In genomic region chr3:159209459-159209858, GRCh38 we compare ENCODE assay signal across 30 cellular contexts.
"Had no signal": no experiment of that assay in that cellular context is flagged by ENCODE, and none has a peak within 500 bp of the region (broad histone marks: within the 10 kb centered on the region; RNA-seq: fewer than 3 reads in every experiment).

No MANE protein-coding gene starts in this region.

- H3K79me2 ChIP-seq: parathyroid adenoma had no signal

- H3K9me3 ChIP-seq: ovary, psoas muscle, right lobe of liver, sigmoid colon, suprapubic skin, testis, tibial artery, upper lobe of right lung, uterus had no signal

- H3K27me3 Mint-ChIP-seq: naive B cell; natural killer cell treated with Interleukin-12 subunit alpha and Interleukin-12 subunit beta and Interleukin-15 and Interleukin-18, amount 100 ng/mL, for 72 hours; progenitor cell of endocrine pancreas had no signal

- H3K4me3 Mint-ChIP-seq: naive B cell; naive thymus-derived CD8-positive, alpha-beta T cell; natural killer cell treated with Interleukin-12 subunit alpha and Interleukin-12 subunit beta and Interleukin-15 and Interleukin-18, amount 100 ng/mL, for 72 hours; nephron progenitor cell; neural crest cell; stimulated activated effector memory CD8-positive, alpha-beta T cell treated with anti-CD3 and anti-CD28 coated beads, Interleukin-12 subunit alpha, Interleukin-12 subunit beta, amount 100 ng/mL, for 72 hours; stimulated activated naive CD8-positive, alpha-beta T cell treated with anti-CD3 and anti-CD28 coated beads, Interleukin-15, amount 100 ng/mL, for 72 hours; type B pancreatic cell had no signal

- H3K4me3 ChIP-seq: ovary, psoas muscle, right lobe of liver, sigmoid colon, suprapubic skin, testis, tibial artery, upper lobe of right lung, uterus had no signal

- H3K36me3 Mint-ChIP-seq: naive thymus-derived CD8-positive, alpha-beta T cell; natural killer cell treated with Interleukin-12 subunit alpha and Interleukin-12 subunit beta and Interleukin-15 and Interleukin-18, amount 100 ng/mL, for 72 hours; stimulated activated effector memory CD8-positive, alpha-beta T cell treated with anti-CD3 and anti-CD28 coated beads, Interleukin-12 subunit alpha, Interleukin-12 subunit beta, amount 100 ng/mL, for 72 hours; type B pancreatic cell had no signal

- H2AFZ ChIP-seq: parathyroid adenoma had no signal

- H3K27ac ChIP-seq: ovary, parathyroid adenoma, psoas muscle, right lobe of liver, sigmoid colon, suprapubic skin, testis, tibial artery, upper lobe of right lung, uterus had no signal

- H3K27me3 ChIP-seq: ovary, right lobe of liver, sigmoid colon, suprapubic skin, testis, tibial artery, upper lobe of right lung, uterus had no signal

- H3K9ac ChIP-seq: parathyroid adenoma had no signal

- DNase-seq: naive B cell; naive thymus-derived CD8-positive, alpha-beta T cell; nephron progenitor cell; occipital lobe; ovary; posterior cingulate gyrus; psoas muscle; right cardiac atrium; right lobe of liver; sigmoid colon; small intestine; stimulated activated CD4-positive, alpha-beta T cell treated with anti-CD3 and anti-CD28 coated beads, Interleukin-15, amount 100 ng/mL, for 24 hours; stimulated activated CD4-positive, alpha-beta T cell treated with anti-CD3 and anti-CD28 coated beads, Interleukin-2, amount 100 ng/mL, for 24 hours; stimulated activated CD4-positive, alpha-beta T cell treated with anti-CD3 and anti-CD28 coated beads, Interleukin-2, amount 100 ng/mL, for 48 hours; stimulated activated CD4-positive, alpha-beta T cell treated with anti-CD3 and anti-CD28 coated beads, Interleukin-4, amount 100 ng/mL, for 24 hours; stimulated activated naive CD4-positive, alpha-beta T cell; stimulated activated naive CD8-positive, alpha-beta T cell treated with anti-CD3 and anti-CD28 coated beads, Interleukin-15, amount 100 ng/mL, for 72 hours; stimulated activated naive CD8-positive, alpha-beta T cell treated with anti-CD3 and anti-CD28 coated beads, Interleukin-15, Interleukin-2, amounts not matched to agents 100 U/mL and 50 U/mL, for 24 hours; substantia nigra; testis; tibial artery; upper lobe of right lung; uterus had no signal

- H3K4me1 Mint-ChIP-seq: naive B cell; nephron progenitor cell; stimulated activated effector memory CD8-positive, alpha-beta T cell treated with anti-CD3 and anti-CD28 coated beads, Interleukin-12 subunit alpha, Interleukin-12 subunit beta, amount 100 ng/mL, for 72 hours; stimulated activated naive CD8-positive, alpha-beta T cell treated with anti-CD3 and anti-CD28 coated beads, Interleukin-15, amount 100 ng/mL, for 72 hours had no signal

- H3K27ac Mint-ChIP-seq: naive thymus-derived CD8-positive, alpha-beta T cell; natural killer cell treated with Interleukin-12 subunit alpha and Interleukin-12 subunit beta and Interleukin-15 and Interleukin-18, amount 100 ng/mL, for 72 hours; nephron progenitor cell; progenitor cell of endocrine pancreas; stimulated activated effector memory CD8-positive, alpha-beta T cell treated with anti-CD3 and anti-CD28 coated beads, Interleukin-12 subunit alpha, Interleukin-12 subunit beta, amount 100 ng/mL, for 72 hours; stimulated activated naive CD8-positive, alpha-beta T cell treated with anti-CD3 and anti-CD28 coated beads, Interleukin-15, amount 100 ng/mL, for 72 hours; type B pancreatic cell had no signal

- H3K9me3 Mint-ChIP-seq: nephron progenitor cell had no signal

- H3K4me1 ChIP-seq: parathyroid adenoma, psoas muscle, right lobe of liver, sigmoid colon, suprapubic skin, testis, tibial artery, upper lobe of right lung, uterus had no signal

- ATAC-seq: naive thymus-derived CD8-positive, alpha-beta T cell; psoas muscle; right cardiac atrium; right lobe of liver; stimulated activated effector memory CD8-positive, alpha-beta T cell treated with anti-CD3 and anti-CD28 coated beads, Interleukin-12 subunit alpha, Interleukin-12 subunit beta, amount 100 ng/mL, for 72 hours; stimulated activated naive CD8-positive, alpha-beta T cell treated with anti-CD3 and anti-CD28 coated beads, Interleukin-15, amount 100 ng/mL, for 72 hours; stimulated activated naive CD8-positive, alpha-beta T cell treated with anti-CD3 and anti-CD28 coated beads, Interleukin-15, Interleukin-2, amounts not matched to agents 100 U/mL and 50 U/mL, for 24 hours; upper lobe of right lung had no signal

- H3K36me3 ChIP-seq: ovary, right lobe of liver, sigmoid colon, suprapubic skin, tibial artery, upper lobe of right lung, uterus had no signal
